In genomic region chr1:160032165-160032827, GRCh38 we compare ENCODE assay signal across 2 cellular contexts.
A peak's percentile ranks its signal among the peaks of the same experiment; 100 is the strongest.
TF ChIP-seq lines count a peak whose summit lies in the region.

No MANE protein-coding gene starts in this region.

TF ChIP-seq in A549, 52 proteins besides CTCF, POLR2A, EP300 and RAD21:
- no peak for TF ChIP-seq ZC3H11A (IDR thresholded peaks at IDR 0.05)
- TF ChIP-seq PHF8 (IDR thresholded peaks at IDR 0.05; ENCODE audit: borderline replicate concordance, low read depth), result 0 out of 2 replicates have a peak, but pooled peaks have one; percentile 24
TF ChIP-seq in A549: peak in this region for 1.

TF ChIP-seq in GM12878, 131 proteins besides CTCF, POLR2A, EP300 and RAD21:
- TF ChIP-seq CBFB (IDR thresholded peaks at IDR 0.05; ENCODE audit: low read depth) (no peak), NFIC (IDR thresholded peaks at IDR 0.05; ENCODE audit: low read depth, low read length) (0 out of 2 replicates have a peak, but pooled peaks have one; percentile 15), PML (IDR thresholded peaks at IDR 0.05; ENCODE audit: low read length) (peak; percentile 16; the same call in 1 of the 2 replicates), BMI1 (IDR thresholded peaks at IDR 0.05; ENCODE audit: borderline replicate concordance) (0 out of 2 replicates have a peak, but pooled peaks have one; percentile 9), SPI1 (IDR thresholded peaks at IDR 0.05; ENCODE audit: borderline replicate concordance, insufficient read depth, low read depth, low read length) (peak; percentile 42; the same call in 1 of the 2 replicates), ZBTB40 (IDR thresholded peaks at IDR 0.05; ENCODE audit: borderline replicate concordance) (peak; percentile 29; the same call in 1 of the 2 replicates), FOXM1 (IDR thresholded peaks at IDR 0.05; ENCODE audit: low read depth, low read length) (0 out of 2 replicates have a peak, but pooled peaks have one; percentile 10), RELB (IDR thresholded peaks at IDR 0.05; ENCODE audit: low read depth) (0 out of 2 replicates have a peak, but pooled peaks have one; percentile 7), TARDBP (IDR thresholded peaks at IDR 0.05; ENCODE audit: borderline replicate concordance) (no peak)
